Comparison of ENCODE assay signal across 9 cellular contexts in the genomic region with DNA sequence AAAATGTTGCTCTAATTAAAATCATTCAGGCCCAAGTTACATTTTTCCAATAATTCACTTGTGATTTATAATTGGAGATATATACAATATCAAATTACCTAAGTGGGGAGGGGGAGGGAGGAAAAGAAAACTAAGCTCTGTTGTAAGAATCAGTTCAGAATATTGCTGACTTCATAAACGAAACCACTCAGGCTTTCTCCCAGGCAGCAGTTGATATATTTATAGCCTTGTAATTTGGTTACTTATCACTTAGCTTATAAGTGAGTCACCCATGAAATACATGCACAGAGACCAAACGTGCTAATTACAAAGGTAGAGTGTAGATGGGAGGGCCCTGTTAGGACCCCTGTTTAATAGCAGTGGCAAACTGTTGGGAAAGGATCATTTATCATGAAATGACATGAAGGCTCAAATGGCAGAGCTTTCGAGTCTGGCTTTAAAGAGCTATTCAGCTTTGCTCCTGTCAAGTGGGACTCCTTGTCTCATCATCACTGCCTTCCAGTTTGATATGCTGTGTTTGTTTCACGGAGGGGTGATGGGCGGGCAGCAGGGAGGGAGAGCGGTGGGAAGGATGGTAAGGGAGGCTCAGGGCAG.
DNase-seq lines count a peak whose midpoint lies in the region; ATAC-seq and TF ChIP-seq lines count a peak whose summit lies in the region.
"Had no signal": no experiment of that assay in that cellular context is flagged by ENCODE, and none has a peak within 500 bp of the region (broad histone marks: within the 10 kb centered on the region; RNA-seq: fewer than 3 reads in every experiment).

No MANE protein-coding gene starts in this region.

- H3K4me3 Mint-ChIP-seq in T-cell: no peak overlapping the region

- no CpG with 5 or more reads among the region's 6 CpGs for WGBS in mesendoderm (ENCODE audit: extremely low coverage, insufficient coverage, low lambda C conversion rate)

- peak overlapping the region; percentile 42; the same call in 1 of the 2 replicates for H3K27ac ChIP-seq in SK-N-MC
- H3K27ac ChIP-seq in mesendoderm (ENCODE audit: low read depth, low read length): no peak overlapping the region

- no peaks in the 10 kb centered on the region for H3K27me3 ChIP-seq in mesendoderm (ENCODE audit: insufficient read depth, low read length, poor library complexity)

- no peak overlapping the region for H3K56ac ChIP-seq in mesendoderm (ENCODE audit: low read length)

- H3K27me3 Mint-ChIP-seq in T-cell: no peaks in the 10 kb centered on the region

- H3K4me1 ChIP-seq in mesendoderm (ENCODE audit: control insufficient read depth, low read depth, low read length): peaks cover 5% of the 10 kb centered on the region

- H4K8ac ChIP-seq in mesendoderm (ENCODE audit: low read depth, low read length): no peak overlapping the region

- in situ Hi-C loops in GM13977 (cut with MboI; ENCODE audit: low pct_unique_long_range_greater_than_20kb, low sequenced_read_pairs, unreplicated experiment): no loop called here

- no peaks in the 10 kb centered on the region for H3K4me1 Mint-ChIP-seq in T-cell

- DNase-seq in GM13977 (ENCODE audit: low spot score) (peak; percentile 20), SK-N-MC (ENCODE audit: low read depth, low spot score) (peak; percentile 40), myocyte (ENCODE audit: low read depth) (peak; percentile 71), mesendoderm (no peak), ecto neural progenitor cell (ENCODE audit: low spot score) (no peak), T-cell (no peak)
- DNase-seq: T-helper 2 cell had no signal

- H3K27ac Mint-ChIP-seq in T-cell: no peak overlapping the region

- no peaks in the 10 kb centered on the region for H3K36me3 ChIP-seq in SK-N-MC (ENCODE audit: insufficient read depth, low read length)
- no peaks in the 10 kb centered on the region for H3K36me3 ChIP-seq in mesendoderm (ENCODE audit: control insufficient read depth, insufficient read depth, low read length)

- no peak for TF ChIP-seq CTCF in GM13977 (IDR thresholded peaks at IDR 0.05; ENCODE audit: extremely low read depth, insufficient read depth, missing control alignments)

- H4K5ac ChIP-seq in mesendoderm (ENCODE audit: low read length): no peak overlapping the region

- H3K9ac ChIP-seq in SK-N-MC (ENCODE audit: insufficient read length): no peak overlapping the region
- no peak overlapping the region for H3K9ac ChIP-seq in mesendoderm (ENCODE audit: low read length)

- H3K9me3 Mint-ChIP-seq in T-cell: peaks cover 0 to 4% (median 3%) of the 10 kb centered on the region in 3 donors

- POLR2A ChIA-PET in T-cell (lab: Charles Lee): no interaction called here

- H3K9me3 ChIP-seq in SK-N-MC (ENCODE audit: low read depth, low read length): no peaks in the 10 kb centered on the region

- no peak overlapping the region for H2BK15ac ChIP-seq in mesendoderm (replicated peaks; ENCODE audit: low read depth)

- no peak overlapping the region for H3K23ac ChIP-seq in mesendoderm (ENCODE audit: low read length)

- no peaks in the 10 kb centered on the region for H3K36me3 Mint-ChIP-seq in T-cell

- CTCF ChIA-PET in T-cell (lab: Charles Lee): no interaction called here

- H2BK5ac ChIP-seq in mesendoderm (ENCODE audit: low read length): no peak overlapping the region

- H2BK120ac ChIP-seq in mesendoderm (ENCODE audit: low read depth, low read length): no peak overlapping the region

- H3K79me2 ChIP-seq in mesendoderm (ENCODE audit: control insufficient read depth, insufficient read depth, low read length): no peaks in the 10 kb centered on the region

- H3K79me1 ChIP-seq in mesendoderm (ENCODE audit: low read length): no peaks in the 10 kb centered on the region

- H2AK5ac ChIP-seq in mesendoderm (ENCODE audit: low read length): no peak overlapping the region

- H3K4ac ChIP-seq in mesendoderm (ENCODE audit: low read depth, low read length): no peak overlapping the region

- H3K18ac ChIP-seq in mesendoderm (ENCODE audit: low read length): no peak overlapping the region

- ATAC-seq in HG03520 (IDR thresholded peaks at IDR 0.05; ENCODE audit: unreplicated experiment): peak; percentile 53
- no peak for ATAC-seq in T-cell (replicated peaks in 1 of 4)
- no peak for ATAC-seq in HG02884 (IDR thresholded peaks at IDR 0.05; ENCODE audit: unreplicated experiment)

- peak overlapping the region; percentile 31; the same call in 1 of the 2 replicates for H3K4me3 ChIP-seq in SK-N-MC
- H3K4me3 ChIP-seq in mesendoderm (ENCODE audit: low read length): no peak overlapping the region

- no peak overlapping the region for H3K4me2 ChIP-seq in mesendoderm (ENCODE audit: low read length)

Comparison
In these comparisons a context has a peak if more than half of its experiments do, and no peak if none do; other contexts are left out.
1. DNase-seq: peak in GM13977 (single experiment), SK-N-MC (single experiment) and myocyte (single experiment); none in mesendoderm (single experiment), ecto neural progenitor cell (single experiment) and T-cell (0 of 34).